Comparison of ENCODE assay signal across 9 cellular contexts in the genomic region with DNA sequence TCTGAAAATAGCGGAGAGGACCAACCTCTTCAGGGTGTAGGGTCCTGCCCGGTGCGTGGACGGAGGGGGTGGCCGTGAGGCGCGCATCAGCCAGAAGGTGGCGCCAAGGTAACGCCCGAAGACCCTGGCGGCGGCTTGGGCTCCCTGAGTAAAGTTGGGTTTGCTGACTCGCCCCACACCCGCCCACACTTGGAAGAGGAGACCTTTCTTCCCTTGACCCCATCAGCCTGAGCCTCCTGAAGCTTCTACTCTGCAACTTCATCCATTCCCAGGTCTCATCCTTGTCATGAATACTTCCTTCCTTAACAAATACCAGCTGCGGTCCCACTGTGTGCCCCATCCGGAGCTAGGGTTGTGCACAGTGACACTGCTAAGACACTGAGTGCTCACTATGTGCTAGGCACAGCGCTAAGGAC. TPM values are rescaled to one million over a fixed set of nuclear protein-coding genes. Genes with fewer than 3 reads are reported as not detected.
DNase-seq lines count a peak whose midpoint lies in the region; ATAC-seq and TF ChIP-seq lines count a peak whose summit lies in the region.
"Had no signal": no experiment of that assay in that cellular context is flagged by ENCODE, and none has a peak within 500 bp of the region (broad histone marks: within the 10 kb centered on the region; RNA-seq: fewer than 3 reads in every experiment).

No MANE protein-coding gene starts in this region.

- TF ChIP-seq POLR2A in NB4 (IDR thresholded peaks at IDR 0.05; ENCODE audit: extremely low read depth, insufficient read length) (no peak), heart left ventricle (IDR thresholded peaks at IDR 0.05) (no peak)

- 13 to 33% (median 13%) methylated on average over 8 to 17 of the region's 17 CpGs for WGBS in heart left ventricle, 4 donors
- 13 to 14% methylated on average over 17 of the region's 17 CpGs for WGBS in aorta, 2 donors

- H3K9me3 ChIP-seq in SU-DHL-6 (ENCODE audit: insufficient read depth, low read length) (no peaks in the 10 kb centered on the region), heart left ventricle (no peaks in the 10 kb centered on the region), aorta (ENCODE audit: control insufficient read depth, low read length) (no peaks in the 10 kb centered on the region)
- H3K9me3 ChIP-seq: BLaER1 treated with 17β-estradiol and CSF1 and Interleukin-3, amounts not matched to agents 10 nM and 100 nM had no signal

- no peaks in the 10 kb centered on the region for H3K79me2 ChIP-seq in SU-DHL-6 (ENCODE audit: insufficient read depth, low read length)

- H3K4me3 ChIP-seq in NB4 (ENCODE audit: low read depth, low read length) (no peak overlapping the region), SU-DHL-6 (ENCODE audit: insufficient read depth, low read length, poor library complexity, severe bottlenecking) (no peak overlapping the region), heart left ventricle (no peak overlapping the region), aorta (ENCODE audit: low read length in 2 of 2) (no peak overlapping the region)
- H3K4me3 ChIP-seq: BLaER1 treated with 17β-estradiol and CSF1 and Interleukin-3, amounts not matched to agents 10 nM and 100 nM had no signal

- H2AFZ ChIP-seq in SU-DHL-6 (ENCODE audit: low read depth, low read length, severe bottlenecking) = no peak overlapping the region

- H3F3A ChIP-seq in SU-DHL-6 (ENCODE audit: insufficient read depth) = no peaks in the 10 kb centered on the region

- H3K27me3 ChIP-seq in SU-DHL-6 (ENCODE audit: low read length) (no peaks in the 10 kb centered on the region), heart left ventricle (peaks cover 0 to 38% (median 10%) of the 10 kb centered on the region in 9 donors), aorta (ENCODE audit: control insufficient read depth in 1 of 2, insufficient read depth in 2 of 2, low read length in 1 of 2) (no peaks in the 10 kb centered on the region)
- H3K27me3 ChIP-seq: BLaER1 treated with 17β-estradiol and CSF1 and Interleukin-3, amounts not matched to agents 10 nM and 100 nM had no signal

- H3K27ac ChIP-seq in SU-DHL-6 (ENCODE audit: low read depth, low read length) (no peak overlapping the region), heart left ventricle (no peak overlapping the region), aorta (ENCODE audit: low read depth in 1 of 2, low read length in 2 of 2) (no peak overlapping the region)
- H3K27ac ChIP-seq: BLaER1 treated with 17β-estradiol and CSF1 and Interleukin-3, amounts not matched to agents 10 nM and 100 nM had no signal

- no peak overlapping the region for H3K9ac ChIP-seq in SU-DHL-6 (ENCODE audit: low read length)
- H3K9ac ChIP-seq: BLaER1 treated with 17β-estradiol and CSF1 and Interleukin-3, amounts not matched to agents 10 nM and 100 nM had no signal

- intact Hi-C loops in heart left ventricle (cut with DNase I) = loop anchor here (1.0 to 10.0 kb wide), 11 partner anchors 40 to 552 kb away; partner anchors contain the start of genes CDH22 (in 5 of the 10) and TP53RK (in 1 of the 10)
- intact Hi-C loops in aorta (cut with DNase I) = loop anchor here in 1 of 2 donors (5.0 kb wide), 2 partner anchors 215 to 550 kb away; no protein-coding TSS in a partner anchor

- H3K36me3 ChIP-seq in SU-DHL-6 (ENCODE audit: low read length) (no peaks in the 10 kb centered on the region), heart left ventricle (peaks cover 0 to 10% (median 0%) of the 10 kb centered on the region in 9 donors), aorta (ENCODE audit: control insufficient read depth in 1 of 2, insufficient read depth in 2 of 2, low read length in 1 of 2) (no peaks in the 10 kb centered on the region)

- ATAC-seq in heart left ventricle = peak; percentile 81 to 92 (median 86)
- ATAC-seq in aorta (ENCODE audit: low FRiP score) = peak; percentile 83

- H3K4me1 ChIP-seq in heart left ventricle (peaks cover 0 to 20% (median 9%) of the 10 kb centered on the region in 12 donors), aorta (ENCODE audit: control insufficient read depth in 1 of 2, insufficient read depth in 2 of 2, low read length in 2 of 2) (no peaks in the 10 kb centered on the region)

- peak; percentile 37 to 63 for DNase-seq in NCI-H524 (lab: John Stamatoyannopoulos, UW)
- no peak for DNase-seq in NCI-H524 treated with DMSO at 0.1 percent for 48 hours (lab: John Stamatoyannopoulos, UW)
- peak; percentile 76 for DNase-seq in NB4 (ENCODE audit: low read depth)
- peak; percentile 57 for DNase-seq in activated naive CD4-positive, alpha-beta T cell treated with anti-CD3 and anti-CD28 coated beads, Interleukin-2, amount 50 U/mL, for 16 hours
- DNase-seq in heart left ventricle = peak; percentile 54 to 82 (median 71)
- DNase-seq in renal cortical epithelial cell (ENCODE audit: low read depth) = peak; percentile 17
- DNase-seq in aorta = peak; percentile 73 to 89

- H4K20me1 ChIP-seq in SU-DHL-6 (ENCODE audit: low read depth, low read length) = no peaks in the 10 kb centered on the region

- no peak overlapping the region for H3K4me2 ChIP-seq in SU-DHL-6 (ENCODE audit: low read depth, low read length, poor library complexity, severe bottlenecking)

- H3K9me2 ChIP-seq in SU-DHL-6 (replicated peaks; ENCODE audit: insufficient read depth, low read length) = no peaks in the 10 kb centered on the region

- TF ChIP-seq CTCF in NB4 (IDR thresholded peaks at IDR 0.05; ENCODE audit: low read depth, low read length) (peak; percentile 90), SU-DHL-6 (IDR thresholded peaks at IDR 0.05; ENCODE audit: insufficient read depth, low read length, poor library complexity, severe bottlenecking) (peak; percentile 76), heart left ventricle (IDR thresholded peaks at IDR 0.05) (peak; percentile 74 to 89 (median 84))

RNA-seq across cellular contexts. Expression of gene CD40, which starts 14.6 kb away (rescaled TPM):
- total RNA-seq in heart left ventricle (10 to 100 TPM in 2 of 9 donors, 1 to 10 TPM in 7; 3.5 to 38.3 (median 5.7) TPM), renal cortical epithelial cell (38.6 and 89.6 TPM in 2 replicates), aorta (10 to 100 TPM; 20.9 to 36.1 TPM)
- polyA plus RNA-seq in heart left ventricle (1 to 10 TPM; 4.7 to 5.5 TPM), aorta (10 to 100 TPM in 1 of 2 donors, 1 to 10 TPM in 1; 8.6 to 47.7 TPM)

RNA-seq across cellular contexts. Expression of gene NCOA5, which starts 43.0 kb away (rescaled TPM):
- total RNA-seq in heart left ventricle (10 to 100 TPM in 7 of 9 donors, 1 to 10 TPM in 2; 9.5 to 17.4 (median 12.5) TPM), renal cortical epithelial cell (6.1 and 25.3 TPM in 2 replicates), aorta (10 to 100 TPM; 18.6 to 23.7 TPM)
- polyA plus RNA-seq in heart left ventricle (10 to 100 TPM in 1 of 2 donors, 1 to 10 TPM in 1; 5.7 to 11.9 TPM), aorta (10 to 100 TPM in 1 of 2 donors, 1 to 10 TPM in 1; 8.5 to 10.4 TPM)
